ENCODE assay signal across 9 cellular contexts in genomic region chr4:10006236-10006603, GRCh38. TPM values are rescaled to one million over a fixed set of nuclear protein-coding genes. Genes with fewer than 3 reads are reported as not detected.
A peak's percentile ranks its signal among the peaks of the same experiment; 100 is the strongest.
DNase-seq lines count a peak whose midpoint lies in the region; ATAC-seq, FAIRE-seq and TF ChIP-seq lines count a peak whose summit lies in the region.
"Had no signal": no experiment of that assay in that cellular context is flagged by ENCODE, and none has a peak within 500 bp of the region (broad histone marks: within the 10 kb centered on the region; RNA-seq: fewer than 3 reads in every experiment).

No MANE protein-coding gene starts in this region.

- no peak overlapping the region for H3K4me2 ChIP-seq in smooth muscle cell

- no peaks in the 10 kb centered on the region for H3F3A ChIP-seq in smooth muscle cell (ENCODE audit: low read depth)

- H3K4me3 ChIP-seq in smooth muscle cell, result no peak overlapping the region

- no peaks in the 10 kb centered on the region for H3K9me3 ChIP-seq in smooth muscle cell (replicated peaks; ENCODE audit: low read depth)

- no peaks in the 10 kb centered on the region for H3K79me2 ChIP-seq in smooth muscle cell (ENCODE audit: low read depth)

- H4K20me1 ChIP-seq in smooth muscle cell (ENCODE audit: low read depth), result no peaks in the 10 kb centered on the region

- 59% methylated on average over 6 of the region's 6 CpGs for WGBS in smooth muscle cell (ENCODE audit: low lambda C conversion rate)

- H3K9ac ChIP-seq in smooth muscle cell (ENCODE audit: low read depth), result no peak overlapping the region

- no peaks in the 10 kb centered on the region for H3K27me3 ChIP-seq in smooth muscle cell (ENCODE audit: low read depth)

- peak overlapping the region; percentile 37 for H3K27ac ChIP-seq in smooth muscle cell (ENCODE audit: low read depth)

- H3K4me1 ChIP-seq in smooth muscle cell (ENCODE audit: low read depth), result peaks cover 4% of the 10 kb centered on the region

- DNase-seq in GM04503 (ENCODE audit: low read depth) (peak; percentile 42), RCC 7860 (ENCODE audit: low spot score) (peak; percentile 89), glomerular endothelial cell (ENCODE audit: extremely low read depth, low read depth, low spot score) (peak; percentile 55), smooth muscle cell (lab: John Stamatoyannopoulos, UW; ENCODE audit: unreplicated experiment) (no peak), activated T-cell treated with anti-CD3 and anti-CD28 coated beads for 4 hours (no peak)
- DNase-seq in activated effector memory CD4-positive, alpha-beta T cell treated with Interleukin-2 at 50 U/mL for 16 hours, result no peak

- TF ChIP-seq CTCF in smooth muscle cell (IDR thresholded peaks at IDR 0.05; ENCODE audit: borderline replicate concordance, insufficient read depth, poor library complexity, severe bottlenecking), result no peak

- ATAC-seq in HG02981 (IDR thresholded peaks at IDR 0.05; ENCODE audit: unreplicated experiment), result peak; percentile 32
- ATAC-seq in GM18498 (IDR thresholded peaks at IDR 0.05; ENCODE audit: unreplicated experiment), result no peak

- no peaks in the 10 kb centered on the region for H3K36me3 ChIP-seq in smooth muscle cell (ENCODE audit: low read depth)

- no peak for FAIRE-seq in RCC 7860 (lab: Jason Lieb, UNC)
- FAIRE-seq: islet of Langerhans had no signal

- H2AFZ ChIP-seq in smooth muscle cell (ENCODE audit: low read depth), result no peak overlapping the region

RNA-seq across cellular contexts. Expression of gene SLC2A9, which starts 15.1 kb away (rescaled TPM):
- total RNA-seq in glomerular endothelial cell (3.0 and 3.8 TPM in 2 replicates), smooth muscle cell (2.2 and 3.5 TPM in 2 replicates)
- 1.3 and 3.2 TPM in 2 replicates for polyA plus RNA-seq in smooth muscle cell

Comparison
In these comparisons a context has a peak if more than half of its experiments do, and no peak if none do; other contexts are left out.
1. DNase-seq: peak in GM04503 (single experiment), RCC 7860 (single experiment) and glomerular endothelial cell (single experiment); none in smooth muscle cell (single experiment), activated effector memory CD4-positive, alpha-beta T cell treated with Interleukin-2 at 50 U/mL for 16 hours (single experiment) and activated T-cell treated with anti-CD3 and anti-CD28 coated beads for 4 hours (single experiment).